1 cellular context compared by ENCODE assay signal in genomic region chr14:24176599-24176998, GRCh38.
A peak's percentile ranks its signal among the peaks of the same experiment; 100 is the strongest.
TF ChIP-seq lines count a peak whose summit lies in the region.

No MANE protein-coding gene starts in this region.

TF ChIP-seq in H1, 55 proteins besides CTCF, POLR2A, EP300 and RAD21:
- 0 out of 2 replicates have a peak, but pooled peaks have one; percentile 25 for TF ChIP-seq POLR2AphosphoS5 (IDR thresholded peaks at IDR 0.05; ENCODE audit: low read depth, low read length)
- TF ChIP-seq HDAC2 (IDR thresholded peaks at IDR 0.05; ENCODE audit: borderline replicate concordance in 1 of 2, low read depth in 2 of 2, low read length in 2 of 2), result no peak
